In the genomic region with DNA sequence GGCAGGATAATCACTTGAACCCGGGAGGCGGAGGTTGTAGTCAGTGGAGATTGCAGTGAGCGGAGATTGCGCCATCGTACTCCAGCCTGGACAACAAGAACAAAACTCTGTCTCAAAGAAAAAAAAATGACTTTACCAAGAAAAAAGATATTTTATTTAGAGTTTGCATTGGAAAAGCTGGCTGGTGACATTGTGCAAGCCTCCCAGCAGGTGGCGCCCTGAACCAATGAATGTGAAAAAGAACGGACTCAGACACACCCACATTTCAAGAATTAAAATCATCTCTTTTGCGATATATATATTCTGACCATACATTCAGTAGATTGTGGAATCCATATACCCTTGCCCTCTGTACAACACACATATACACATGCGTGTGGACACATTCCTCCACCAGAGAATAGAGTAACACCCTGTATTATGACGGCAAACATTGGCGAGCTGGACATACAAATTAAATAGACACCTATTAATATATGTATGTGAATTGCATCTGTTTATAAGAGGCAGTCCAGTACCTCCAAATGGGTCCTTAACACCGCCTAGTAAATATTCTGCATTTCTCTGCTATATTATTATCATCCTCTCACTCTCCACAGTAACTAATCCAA, we compare ENCODE assay signal across 8 cellular contexts. TPM values are rescaled to one million over a fixed set of nuclear protein-coding genes. Genes with fewer than 3 reads are reported as not detected.
DNase-seq lines count a peak whose midpoint lies in the region; ATAC-seq and TF ChIP-seq lines count a peak whose summit lies in the region.

No MANE protein-coding gene starts in this region.

- DNase-seq in GM04504 (ENCODE audit: low read depth), result peak; percentile 21
- peak; percentile 38 for DNase-seq in SW480 (ENCODE audit: low spot score)
- peak; percentile 48 to 71 (median 63) for DNase-seq in adrenal gland
- peak; percentile 36 to 61 for DNase-seq in heart right ventricle
- DNase-seq in retina, result peak; percentile 64

- no peak overlapping the region for H3K9ac ChIP-seq in KMS-11

- ATAC-seq in heart right ventricle (no peak), GM21619 (IDR thresholded peaks at IDR 0.05; ENCODE audit: unreplicated experiment) (no peak), GM18517 (IDR thresholded peaks at IDR 0.05; ENCODE audit: unreplicated experiment) (no peak)

- peak; percentile 98 for TF ChIP-seq CTCF in KMS-11 (conservative IDR thresholded peaks at IDR 0.05; ENCODE audit: low read depth, low read length)
- peak; percentile 56 to 80 (median 70) for TF ChIP-seq CTCF in adrenal gland (IDR thresholded peaks at IDR 0.05)
- peak; percentile 52 to 91 (median 78) for TF ChIP-seq CTCF in heart right ventricle (IDR thresholded peaks at IDR 0.05)

- no peaks in the 10 kb centered on the region for H4K20me1 ChIP-seq in KMS-11 (ENCODE audit: insufficient read depth)

- no peaks in the 10 kb centered on the region for H3K79me2 ChIP-seq in KMS-11 (ENCODE audit: insufficient read depth, low read depth)

- no peak overlapping the region for H3K4me2 ChIP-seq in KMS-11

- H3K9me3 ChIP-seq in adrenal gland (replicated peaks in 1 of 3) (no peaks in the 10 kb centered on the region), heart right ventricle (no peaks in the 10 kb centered on the region)

- H3K4me3 ChIP-seq in KMS-11 (IDR thresholded peaks at IDR 0.05; ENCODE audit: insufficient read depth, low read depth, low read length) (no peak overlapping the region), adrenal gland (no peak overlapping the region), heart right ventricle (no peak overlapping the region)

- TF ChIP-seq POLR2A in adrenal gland (IDR thresholded peaks at IDR 0.05), result no peak

- H2AFZ ChIP-seq in KMS-11 (ENCODE audit: low read depth), result no peak overlapping the region

- H3K27ac ChIP-seq in KMS-11, result no peak overlapping the region
- no peak overlapping the region for H3K27ac ChIP-seq in adrenal gland
- H3K27ac ChIP-seq in heart right ventricle, result no peak overlapping the region

- no peaks in the 10 kb centered on the region for H3K4me1 ChIP-seq in KMS-11 (ENCODE audit: low read depth, poor library complexity, severe bottlenecking)
- H3K4me1 ChIP-seq in adrenal gland (replicated peaks in 1 of 2), result no peaks in the 10 kb centered on the region
- H3K4me1 ChIP-seq in heart right ventricle, result no peaks in the 10 kb centered on the region

- H3K36me3 ChIP-seq in KMS-11 (ENCODE audit: insufficient read depth) (no peaks in the 10 kb centered on the region), adrenal gland (replicated peaks in 1 of 2) (no peaks in the 10 kb centered on the region), heart right ventricle (no peaks in the 10 kb centered on the region)

- intact Hi-C loops in adrenal gland (cut with DNase I) (no loop called here), heart right ventricle (cut with DNase I) (loop anchor here in 2 of 10 donors (2.0 kb wide), 2 partner anchors 74 to 82 kb away; no protein-coding TSS in a partner anchor)

- H3K27me3 ChIP-seq in KMS-11 (ENCODE audit: insufficient read depth, low read depth) (no peaks in the 10 kb centered on the region), adrenal gland (no peaks in the 10 kb centered on the region), heart right ventricle (peaks cover 0 to 31% (median 6%) of the 10 kb centered on the region in 7 donors)

- 39 to 54% (median 49%) methylated on average over 12 of the region's 12 CpGs for WGBS in adrenal gland, 4 donors
- 49 to 54% methylated on average over 12 of the region's 12 CpGs for WGBS in heart right ventricle, 2 donors

RNA-seq across cellular contexts. Expression of a gene that starts 39.0 kb away (rescaled TPM):
- 1 to 10 TPM in 5 of 8 donors, under 1 TPM in 2, not detected in 1; 0.83 to 7.8 (median 1.6) TPM for total RNA-seq in adrenal gland
- polyA plus RNA-seq in adrenal gland, result 1 to 10 TPM; 3.3 to 5.9 (median 5.5) TPM
- 1 to 10 TPM in 7 of 10 donors, under 1 TPM in 3; 0.81 to 3.6 (median 1.9) TPM for total RNA-seq in heart right ventricle
- 1 to 10 TPM; 2.9 to 4.3 TPM for polyA plus RNA-seq in heart right ventricle

RNA-seq across cellular contexts. Expression of a gene that starts 55.8 kb away (rescaled TPM):
- total RNA-seq in adrenal gland, result 1 to 10 TPM in 3 of 8 donors, under 1 TPM in 4, not detected in 1; 0.27 to 1.3 (median 0.68) TPM
- polyA plus RNA-seq in adrenal gland, result under 1 TPM; 0.17 to 0.72 (median 0.57) TPM
- total RNA-seq in heart right ventricle, result 1 to 10 TPM in 1 of 10 donors, under 1 TPM in 3, not detected in 6; 0.42 to 1.8 (median 0.58) TPM
- polyA plus RNA-seq in heart right ventricle, result under 1 TPM; 0.03 to 0.66 TPM
